In the genomic region with DNA sequence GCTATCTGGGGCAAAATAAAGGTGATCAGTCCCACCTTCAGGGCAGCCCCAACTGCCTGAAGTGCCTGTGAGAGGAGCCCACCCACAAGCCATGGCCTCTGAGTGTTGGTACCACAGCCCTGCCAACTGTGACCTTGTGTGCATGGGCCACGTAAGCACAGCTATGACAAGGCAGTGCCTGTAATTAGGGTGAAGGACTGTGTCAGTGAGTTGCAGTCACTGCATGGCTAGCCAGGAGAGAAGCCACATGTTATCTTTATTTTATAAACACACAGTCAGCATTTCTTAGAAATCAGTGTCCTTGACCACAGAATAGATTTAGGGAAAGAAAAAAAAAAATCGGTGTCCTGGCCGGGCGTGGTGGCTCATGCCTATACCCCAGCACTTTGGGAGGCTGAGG, we compare ENCODE assay signal across 28 cellular contexts. TPM values are rescaled to one million over a fixed set of nuclear protein-coding genes. Genes with fewer than 3 reads are reported as not detected.
"Had no signal": no experiment of that assay in that cellular context is flagged by ENCODE, and none has a peak within 500 bp of the region (broad histone marks: within the 10 kb centered on the region; RNA-seq: fewer than 3 reads in every experiment).

No MANE protein-coding gene starts in this region.

- H3K27me3 Mint-ChIP-seq: activated B cell treated with CpG ODN at 0.5 μM for 24 hours; activated naive CD8-positive, alpha-beta T cell; natural killer cell treated with Interleukin-12 subunit alpha and Interleukin-12 subunit beta and Interleukin-15 and Interleukin-18, amount 100 ng/mL, for 72 hours; stimulated activated naive CD8-positive, alpha-beta T cell treated with anti-CD3 and anti-CD28 coated beads, Interleukin-15, amount 100 ng/mL, for 72 hours had no signal

- H3K4me3 ChIP-seq: body of pancreas, esophagus squamous epithelium, left lung, lower lobe of right lung, tibial nerve had no signal

- H3K27ac ChIP-seq: epithelial cell of prostate, esophagus squamous epithelium, left lung, lower lobe of right lung, tibial nerve had no signal

- H3K27ac Mint-ChIP-seq: activated B cell treated with CpG ODN at 0.5 μM for 24 hours; activated T-helper 2 cell treated with anti-CD3 and anti-CD28 coated beads, Interferon-gamma antibody, Interleukin-2, Interleukin-4, amounts not matched to agents 10 μg/mL and 5 μg/mL and 100 μg/mL, durations not matched to agents 14 hours and 24 hours and 36 hours; natural killer cell treated with Interleukin-12 subunit alpha and Interleukin-12 subunit beta and Interleukin-15 and Interleukin-18, amount 100 ng/mL, for 72 hours; stimulated activated naive CD8-positive, alpha-beta T cell treated with anti-CD3 and anti-CD28 coated beads, Interleukin-15, amount 100 ng/mL, for 72 hours; T-helper 1 cell treated with Interleukin-12 subunit alpha and Interleukin-12 subunit beta and Interleukin-4 antibody, amounts not matched to agents 30 μg/mL and 1 μg/mL, for 36 hours had no signal

- FAIRE-seq: colon, endometrium had no signal

- ATAC-seq: body of pancreas; left lung; lower lobe of right lung; natural killer cell treated with Interleukin-12 subunit alpha and Interleukin-12 subunit beta and Interleukin-15 and Interleukin-18, amount 100 ng/mL, for 72 hours; right cardiac atrium; stimulated activated naive CD8-positive, alpha-beta T cell treated with anti-CD3 and anti-CD28 coated beads, Interleukin-15, amount 100 ng/mL, for 72 hours had no signal

- H3K9me3 Mint-ChIP-seq: natural killer cell treated with Interleukin-12 subunit alpha and Interleukin-12 subunit beta and Interleukin-15 and Interleukin-18, amount 100 ng/mL, for 72 hours had no signal

- H3K9me3 ChIP-seq: body of pancreas, esophagus squamous epithelium, left lung, lower lobe of right lung, tibial nerve had no signal

- H3K4me3 Mint-ChIP-seq: activated B cell treated with CpG ODN at 0.5 μM for 24 hours; activated naive CD8-positive, alpha-beta T cell; natural killer cell treated with Interleukin-12 subunit alpha and Interleukin-12 subunit beta and Interleukin-15 and Interleukin-18, amount 100 ng/mL, for 72 hours; stimulated activated naive CD8-positive, alpha-beta T cell treated with anti-CD3 and anti-CD28 coated beads, Interleukin-15, amount 100 ng/mL, for 72 hours; T-helper 1 cell treated with Interleukin-12 subunit alpha and Interleukin-12 subunit beta and Interleukin-4 antibody, amounts not matched to agents 30 μg/mL and 1 μg/mL, for 36 hours had no signal

- DNase-seq: activated B cell treated with CpG ODN at 0.5 μM for 24 hours; activated CD4-positive, alpha-beta T cell treated with anti-CD3 and anti-CD28 coated beads, Interleukin-2, amount 50 U/mL, for 4 hours; activated T-cell treated with anti-CD3 and anti-CD28 coated beads, Interleukin-2, amount 50 U/mL, for 48 hours; aorta; body of pancreas; dermis blood vessel endothelial cell; effector CD4-positive, alpha-beta T cell; esophagus squamous epithelium; foreskin melanocyte; kidney glomerular epithelial cell; left lung; lower lobe of right lung; mesendoderm; posterior cingulate gyrus; right cardiac atrium; stimulated activated CD4-positive, alpha-beta T cell treated with anti-CD3 and anti-CD28 coated beads, Interleukin-2, amount 100 ng/mL, for 48 hours; stimulated activated naive CD8-positive, alpha-beta T cell treated with anti-CD3 and anti-CD28 coated beads, Interleukin-15, amount 100 ng/mL, for 72 hours; substantia nigra; SW 1271; T1000 had no signal

RNA-seq across cellular contexts. Expression of gene CLEC3B, which starts 25.3 kb away (rescaled TPM):
- total RNA-seq: activated B cell treated with CpG ODN at 0.5 μM for 24 hours; activated T-helper 2 cell treated with anti-CD3 and anti-CD28 coated beads, Interferon-gamma antibody, Interleukin-2, Interleukin-4, amounts not matched to agents 10 μg/mL and 5 μg/mL and 100 μg/mL, durations not matched to agents 14 hours and 24 hours and 36 hours; natural killer cell treated with Interleukin-12 subunit alpha and Interleukin-12 subunit beta and Interleukin-15 and Interleukin-18, amount 100 ng/mL, for 72 hours had no signal
